22 cellular contexts compared by ENCODE assay signal in genomic region chr20:17391108-17391771, GRCh38.
DNase-seq lines count a peak whose midpoint lies in the region; ATAC-seq, FAIRE-seq and TF ChIP-seq lines count a peak whose summit lies in the region.
"Had no signal": no experiment of that assay in that cellular context is flagged by ENCODE, and none has a peak within 500 bp of the region (broad histone marks: within the 10 kb centered on the region; RNA-seq: fewer than 3 reads in every experiment).

No MANE protein-coding gene starts in this region.

- H3K9me3 Mint-ChIP-seq in nephron progenitor cell = peaks cover 8% of the 10 kb centered on the region
- H3K9me3 Mint-ChIP-seq: CD8-positive, alpha-beta T cell; T-cell had no signal

- WGBS in HepG2 (ENCODE audit: low lambda C conversion rate) = 30% methylated on average over 2 of the region's 2 CpGs
- WGBS in right lobe of liver (ENCODE audit: insufficient coverage, low coverage, low lambda C conversion rate, missing lambda C conversion rate) = 50% methylated on average over 2 of the region's 2 CpGs

- H3K9ac ChIP-seq in HepG2 (ENCODE audit: insufficient read depth, low read depth, low read length) = no peak overlapping the region
- no peak overlapping the region for H3K9ac ChIP-seq in SK-N-MC (ENCODE audit: insufficient read length)
- H3K9ac ChIP-seq: BLaER1, SK-N-SH had no signal

- H3K36me3 ChIP-seq in HepG2 (replicated peaks in 1 of 2; ENCODE audit: control insufficient read depth in 1 of 2, insufficient read depth in 2 of 2, low read length in 2 of 2) = no peaks in the 10 kb centered on the region
- no peaks in the 10 kb centered on the region for H3K36me3 ChIP-seq in right lobe of liver
- no peaks in the 10 kb centered on the region for H3K36me3 ChIP-seq in SK-N-MC (ENCODE audit: insufficient read depth, low read length)
- H3K36me3 ChIP-seq: BLaER1, HAP-1, Peyer's patch had no signal

- no peak for TF ChIP-seq CTCF in HepG2 (CRISPR knock-in tag; IDR thresholded peaks at IDR 0.05)
- TF ChIP-seq CTCF in right lobe of liver (IDR thresholded peaks at IDR 0.05) = no peak
- TF ChIP-seq CTCF in NB4 (IDR thresholded peaks at IDR 0.05; ENCODE audit: low read depth, low read length) = no peak
- TF ChIP-seq CTCF in nephron progenitor cell (IDR thresholded peaks at IDR 0.05) = no peak
- no peak for TF ChIP-seq CTCF in RWPE1 (conservative IDR thresholded peaks at IDR 0.05; ENCODE audit: low read depth)

- no peaks in the 10 kb centered on the region for H3K4me1 ChIP-seq in HepG2 (ENCODE audit: insufficient read depth, low read length)
- no peaks in the 10 kb centered on the region for H3K4me1 ChIP-seq in right lobe of liver
- H3K4me1 ChIP-seq: BLaER1, HAP-1, Peyer's patch had no signal

- no peak for FAIRE-seq in HepG2 (lab: Jason Lieb, UNC)
- FAIRE-seq: GM12892, GM18507 had no signal

- no peaks in the 10 kb centered on the region for H3K27me3 Mint-ChIP-seq in nephron progenitor cell (ENCODE audit: low read depth, poor library complexity)

- BruUV-seq in HepG2 (replicated peaks; lab: Mats Ljungman, UMichigan) = no TSS peak

- H3K27me3 ChIP-seq in HepG2 (ENCODE audit: control insufficient read depth in 1 of 2, insufficient read depth in 2 of 2, low read length in 2 of 2) (no peaks in the 10 kb centered on the region; a peak in 1 of 5 replicates), right lobe of liver (no peaks in the 10 kb centered on the region)
- H3K27me3 ChIP-seq: BLaER1, Peyer's patch had no signal

- TF ChIP-seq POLR2A in HepG2 (IDR thresholded peaks at IDR 0.05; ENCODE audit: insufficient read depth in 1 of 2, low read depth in 2 of 2, low read length in 2 of 2) (no peak), right lobe of liver (IDR thresholded peaks at IDR 0.05) (no peak), NB4 (IDR thresholded peaks at IDR 0.05; ENCODE audit: extremely low read depth, insufficient read length) (no peak)

- ATAC-seq in HepG2 = no peak
- ATAC-seq in right lobe of liver = no peak
- ATAC-seq: CD8-positive, alpha-beta T cell; Right ventricle myocardium inferior; T-cell had no signal

- no peak overlapping the region for H3K4me3 ChIP-seq in HepG2 (replicated peaks in 1 of 3; ENCODE audit: insufficient read depth in 1 of 3, low read depth in 2 of 3, low read length in 3 of 3)
- no peak overlapping the region for H3K4me3 ChIP-seq in right lobe of liver
- H3K4me3 ChIP-seq in NB4 (ENCODE audit: low read depth, low read length) = no peak overlapping the region
- no peak overlapping the region for H3K4me3 ChIP-seq in SK-N-MC
- H3K4me3 ChIP-seq: BLaER1, HAP-1, Peyer's patch had no signal

- CTCF ChIA-PET in HepG2 (lab: Yijun Ruan, JAX; ENCODE audit: low intra/inter-chr PET ratio, low total read pairs) = no interaction called here
- CTCF ChIA-PET in RWPE1 (lab: Yijun Ruan, JAX) = interaction anchor here (0.6 kb wide), 1 partner anchor 10 kb away, joined by 4 read pairs; no protein-coding TSS in a partner anchor

- H3K9me3 ChIP-seq in HepG2 (ENCODE audit: low read length) (no peaks in the 10 kb centered on the region), right lobe of liver (no peaks in the 10 kb centered on the region), SK-N-MC (ENCODE audit: low read depth, low read length) (no peaks in the 10 kb centered on the region)
- H3K9me3 ChIP-seq: BLaER1, HAP-1, Peyer's patch, SK-N-SH had no signal

- H3K36me3 Mint-ChIP-seq in nephron progenitor cell (ENCODE audit: low read depth) = no peaks in the 10 kb centered on the region
- H3K36me3 Mint-ChIP-seq: CD8-positive, alpha-beta T cell; T-cell had no signal

- no peak overlapping the region for H3K4me3 Mint-ChIP-seq in nephron progenitor cell
- H3K4me3 Mint-ChIP-seq: CD8-positive, alpha-beta T cell; T-cell had no signal

- no peak overlapping the region for H3K27ac ChIP-seq in HepG2 (ENCODE audit: extremely low read length, insufficient read depth, low read length)
- no peak overlapping the region for H3K27ac ChIP-seq in right lobe of liver
- peak overlapping the region; percentile 89 for H3K27ac ChIP-seq in SK-N-MC
- no peak overlapping the region for H3K27ac ChIP-seq in RWPE1
- H3K27ac ChIP-seq: BLaER1, Peyer's patch had no signal

- POLR2A ChIA-PET in HepG2 (lab: Yijun Ruan, JAX) (no interaction called here), RWPE1 (lab: Yijun Ruan, JAX; ENCODE audit: low non-redundant PET) (no interaction called here)

- in situ Hi-C loops in HepG2 (cut with HindIII; ENCODE audit: extremely low pct_ligation_motif_present, low pct_unique_long_range_greater_than_20kb) = no loop called here

- H3K79me2 ChIP-seq in HepG2 (ENCODE audit: insufficient read depth, low read length) = no peaks in the 10 kb centered on the region

- no peak for TF ChIP-seq EP300 in HepG2 (IDR thresholded peaks at IDR 0.05; ENCODE audit: low read depth in 2 of 2, low read length in 2 of 2)
- TF ChIP-seq EP300 in HepG2 (CRISPR knock-in tag; IDR thresholded peaks at IDR 0.05; ENCODE audit: borderline replicate concordance) = no peak

- no peak overlapping the region for H3K4me2 ChIP-seq in HepG2 (ENCODE audit: low read depth, low read length)
- H3K4me2 ChIP-seq: BLaER1, SK-N-SH had no signal

- H3K4me1 Mint-ChIP-seq in nephron progenitor cell = peaks cover 4% of the 10 kb centered on the region
- H3K4me1 Mint-ChIP-seq: T-cell had no signal

- no peak overlapping the region for H2AFZ ChIP-seq in HepG2 (ENCODE audit: low read length)

- no peak for TF ChIP-seq RAD21 in HepG2 (CRISPR knock-in tag; IDR thresholded peaks at IDR 0.05)

- no peaks in the 10 kb centered on the region for H4K20me1 ChIP-seq in HepG2 (ENCODE audit: insufficient read depth, low read length)
- H4K20me1 ChIP-seq: BLaER1 had no signal

- DNase-seq in HepG2 (ENCODE audit: low spot score) (no peak), right lobe of liver (no peak), NB4 (ENCODE audit: low read depth) (peak; percentile 40), SK-N-MC (ENCODE audit: low read depth, low spot score) (no peak), nephron progenitor cell (no peak), NCI-H1436 treated with DMSO at 0.1 percent for 48 hours (lab: John Stamatoyannopoulos, UW) (no peak), RWPE1 (ENCODE audit: low spot score) (no peak), LoVo (ENCODE audit: low spot score) (no peak)
- DNase-seq: CD8-positive, alpha-beta T cell; KG1; NCI-H1105; NCI-H1694; NCI-H2081 treated with DMSO at 0.1 percent for 48 hours; NCI-H748 treated with DMSO at 0.1 percent for 48 hours; Peyer's patch; SK-N-SH; T-cell had no signal

- intact Hi-C loops in HepG2 (cut with micrococcal nuclease; ENCODE audit: unreplicated experiment) (no loop called here), right lobe of liver (cut with DNase I) (no loop called here)

- peak overlapping the region; percentile 43 for H3K27ac Mint-ChIP-seq in nephron progenitor cell
- H3K27ac Mint-ChIP-seq: CD8-positive, alpha-beta T cell; T-cell had no signal

TF ChIP-seq in HepG2, 621 proteins besides CTCF, POLR2A, EP300 and RAD21:
- TF ChIP-seq NFYB (CRISPR knock-in tag; IDR thresholded peaks at IDR 0.05) = no peak
- no peak for TF ChIP-seq ZNF276 (CRISPR knock-in tag; IDR thresholded peaks at IDR 0.05; ENCODE audit: low read depth)
- peak; percentile 88 for TF ChIP-seq MAFF (IDR thresholded peaks at IDR 0.05; ENCODE audit: low read depth, low read length)
- TF ChIP-seq HNRNPH1 (optimal IDR thresholded peaks at IDR 0.05; ENCODE audit: low read depth, low read length) = no peak
- no peak for TF ChIP-seq POLR2AphosphoS5 (IDR thresholded peaks at IDR 0.05; ENCODE audit: low read depth, low read length)
- peak; percentile 88 for TF ChIP-seq NFE2L2 (IDR thresholded peaks at IDR 0.05; ENCODE audit: low read length)
- peak; percentile 91 to 92 for TF ChIP-seq MAFK (conservative IDR thresholded peaks at IDR 0.05 in 1 of 2, IDR thresholded peaks at IDR 0.05 in 1 of 2; ENCODE audit: low read length in 2 of 2)
- no peak for TF ChIP-seq SKI (IDR thresholded peaks at IDR 0.05; ENCODE audit: partially characterized antibody)
